ENCODE assay signal across 26 cellular contexts in the genomic region with DNA sequence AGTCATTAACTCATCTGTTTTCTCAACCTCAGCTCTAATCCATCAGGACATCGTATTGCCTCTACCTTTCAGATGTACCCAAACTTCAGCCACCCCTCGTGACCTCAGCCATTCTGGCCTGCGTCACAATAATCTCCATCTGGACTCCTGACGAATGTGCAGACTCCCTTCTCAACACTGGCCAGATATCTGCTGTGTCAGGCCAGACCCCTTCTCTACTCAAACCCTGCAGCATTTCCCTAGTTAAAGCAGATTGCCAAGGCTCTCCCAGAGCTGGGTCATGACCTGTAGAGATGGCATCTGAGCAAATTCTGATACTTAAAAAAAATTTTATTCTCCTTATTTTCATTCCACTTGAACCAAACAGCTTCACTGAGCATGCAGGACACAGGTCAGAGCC.
"Had no signal": no experiment of that assay in that cellular context is flagged by ENCODE, and none has a peak within 500 bp of the region (broad histone marks: within the 10 kb centered on the region; RNA-seq: fewer than 3 reads in every experiment).

No MANE protein-coding gene starts in this region.

- H3K36me3 ChIP-seq: left lung, lower lobe of right lung, ovary, right atrium auricular region, sigmoid colon, spleen, suprapubic skin, thoracic aorta, tibial artery, upper lobe of right lung had no signal

- FAIRE-seq: kidney, small intestine, urothelium cell line had no signal

- H3K36me3 Mint-ChIP-seq: natural killer cell; stimulated activated effector memory CD8-positive, alpha-beta T cell treated with anti-CD3 and anti-CD28 coated beads, Interleukin-12 subunit alpha, Interleukin-12 subunit beta, amount 100 ng/mL, for 72 hours had no signal

- H3K27ac Mint-ChIP-seq: naive B cell; natural killer cell; nephron progenitor cell; progenitor cell of endocrine pancreas; stimulated activated effector memory CD8-positive, alpha-beta T cell treated with anti-CD3 and anti-CD28 coated beads, Interleukin-12 subunit alpha, Interleukin-12 subunit beta, amount 100 ng/mL, for 72 hours; stimulated activated naive CD8-positive, alpha-beta T cell treated with anti-CD3 and anti-CD28 coated beads, Interleukin-15, Interleukin-2, amounts not matched to agents 100 ng/mL and 50 ng/mL, for 24 hours had no signal

- H3K4me1 ChIP-seq: left lung, lower lobe of right lung, right atrium auricular region, sigmoid colon, spleen, suprapubic skin, tibial artery, upper lobe of right lung had no signal

- ATAC-seq: left colon; left lung; lower lobe of right lung; natural killer cell; stimulated activated effector memory CD8-positive, alpha-beta T cell treated with anti-CD3 and anti-CD28 coated beads, Interleukin-12 subunit alpha, Interleukin-12 subunit beta, amount 100 ng/mL, for 72 hours; upper lobe of right lung had no signal

- H3K27ac ChIP-seq: left lung, lower lobe of right lung, ovary, right atrium auricular region, sigmoid colon, spleen, suprapubic skin, thoracic aorta, tibial artery, upper lobe of right lung had no signal

- H3K4me3 ChIP-seq: left lung, lower lobe of right lung, ovary, right atrium auricular region, sigmoid colon, spleen, suprapubic skin, thoracic aorta, tibial artery, upper lobe of right lung had no signal

- H3K27me3 ChIP-seq: ovary, right atrium auricular region, sigmoid colon, suprapubic skin had no signal

- H3K4me3 Mint-ChIP-seq: naive B cell; natural killer cell; nephron progenitor cell; stimulated activated effector memory CD8-positive, alpha-beta T cell treated with anti-CD3 and anti-CD28 coated beads, Interleukin-12 subunit alpha, Interleukin-12 subunit beta, amount 100 ng/mL, for 72 hours; stimulated activated naive CD8-positive, alpha-beta T cell treated with anti-CD3 and anti-CD28 coated beads, Interleukin-15, Interleukin-2, amounts not matched to agents 100 ng/mL and 50 ng/mL, for 24 hours had no signal

- H3K9me3 ChIP-seq: left lung, lower lobe of right lung, ovary, right atrium auricular region, sigmoid colon, suprapubic skin, thoracic aorta, tibial artery, upper lobe of right lung had no signal

- DNase-seq: hippocampal formation; kidney; left colon; left lung; lower lobe of right lung; mammary epithelial cell; mesenchymal stem cell; naive B cell; natural killer cell; nephron progenitor cell; ovary; sigmoid colon; small intestine; spleen; stimulated activated CD4-positive, alpha-beta T cell treated with anti-CD3 and anti-CD28 coated beads, Interleukin-4, amount 100 ng/mL, for 24 hours; stimulated activated naive CD4-positive, alpha-beta T cell; tibial artery; trophoblast cell; upper lobe of right lung had no signal

- H3K4me1 Mint-ChIP-seq: natural killer cell; stimulated activated effector memory CD8-positive, alpha-beta T cell treated with anti-CD3 and anti-CD28 coated beads, Interleukin-12 subunit alpha, Interleukin-12 subunit beta, amount 100 ng/mL, for 72 hours had no signal
